Comparison of ENCODE assay signal across 8 cellular contexts in the genomic region with DNA sequence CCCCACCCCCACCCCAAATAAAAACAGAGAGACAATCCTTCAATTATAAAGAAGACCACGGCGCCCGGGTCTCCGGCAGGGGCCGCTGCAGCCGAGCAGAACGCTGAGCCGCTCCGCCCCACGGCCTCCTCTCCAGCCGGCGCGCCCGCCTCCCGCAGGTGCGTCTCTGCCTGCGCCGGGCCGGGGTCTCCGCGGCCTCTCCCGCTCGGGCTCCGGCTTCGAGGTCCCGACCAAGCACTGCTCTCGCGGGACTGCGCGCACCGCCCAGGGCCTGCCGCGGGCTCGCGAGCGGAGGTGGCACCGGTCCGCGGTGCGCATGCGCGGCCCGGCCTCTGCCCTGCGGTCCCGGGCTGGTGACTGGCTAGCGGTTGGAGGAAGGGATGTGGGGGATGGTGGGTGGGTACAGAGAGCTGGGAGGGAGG. TPM values are rescaled to one million over a fixed set of nuclear protein-coding genes. Genes with fewer than 3 reads are reported as not detected.
DNase-seq lines count a peak whose midpoint lies in the region; FAIRE-seq lines count a peak whose summit lies in the region.

No MANE protein-coding gene starts in this region.

- in situ Hi-C loops in HAP-1 (cut with MboI; ENCODE audit: low sequenced_read_pairs), result no loop called here

- peaks cover 8% of the 10 kb centered on the region for H3K4me1 ChIP-seq in HAP-1

- H3K27me3 ChIP-seq in HAP-1 (ENCODE audit: low read depth), result no peaks in the 10 kb centered on the region

- H3K36me3 ChIP-seq in HAP-1 (replicated peaks), result no peaks in the 10 kb centered on the region

- H3K9me3 ChIP-seq in HAP-1, result no peaks in the 10 kb centered on the region

- FAIRE-seq in frontal cortex (lab: Jason Lieb, UNC), result no peak

- H3K4me3 ChIP-seq in HAP-1, result peak overlapping the region; percentile 77

- DNase-seq in GM03348 (ENCODE audit: low spot score) (peak; percentile 99), HAP-1 (ENCODE audit: low spot score in 2 of 2) (peak; percentile 94 to 95), M059J (ENCODE audit: low read depth) (peak; percentile 95), SHP77 (lab: John Stamatoyannopoulos, UW) (peak; percentile 90 to 95), frontal cortex (ENCODE audit: low spot score in 2 of 2) (peak; percentile 92), non-pigmented ciliary epithelial cell (ENCODE audit: low read depth) (peak; percentile 42), superior temporal gyrus (ENCODE audit: extremely low spot score) (peak; percentile 80)
- DNase-seq in activated naive CD4-positive, alpha-beta T cell (lab: John Stamatoyannopoulos, UW), result peak; percentile 77 to 95 (median 81)

RNA-seq across cellular contexts. Expression of gene SIRT5, which starts 0.2 kb away (rescaled TPM):
- total RNA-seq in M059J (2014; rRNA removed; shearing (Covaris generic)), result 15.0 and 27.1 TPM in 2 replicates
- 25.3 TPM for total RNA-seq in frontal cortex

RNA-seq across cellular contexts. Expression of gene NOL7, which starts 41.0 kb away (rescaled TPM):
- 160 and 168 TPM in 2 replicates for total RNA-seq in M059J (2014; rRNA removed; shearing (Covaris generic))
- 46.5 TPM for total RNA-seq in frontal cortex

Comparison
In these comparisons a context has a peak if more than half of its experiments do, and no peak if none do; other contexts are left out.
1. Peak in every context shown above with its lines: DNase-seq and H3K4me3 ChIP-seq.
2. DNase-seq: peak in every context shown above with its lines; median percentile 99 in GM03348; 95 in M059J; 94 in HAP-1; 92 in SHP77; 92 in frontal cortex; 81 in activated naive CD4-positive, alpha-beta T cell; 80 in superior temporal gyrus; 42 in non-pigmented ciliary epithelial cell.